Comparison of ENCODE assay signal across 9 cellular contexts in genomic region chr9:127926961-127927456, GRCh38. TPM values are rescaled to one million over a fixed set of nuclear protein-coding genes. Genes with fewer than 3 reads are reported as not detected.
DNase-seq lines count a peak whose midpoint lies in the region; ATAC-seq and TF ChIP-seq lines count a peak whose summit lies in the region.
"Had no signal": no experiment of that assay in that cellular context is flagged by ENCODE, and none has a peak within 500 bp of the region (broad histone marks: within the 10 kb centered on the region; RNA-seq: fewer than 3 reads in every experiment).

No MANE protein-coding gene starts in this region.

- H3K9me3 Mint-ChIP-seq in GM23338: no peaks in the 10 kb centered on the region

- peaks cover 19% of the 10 kb centered on the region for H3F3A ChIP-seq in GM23338 (replicated peaks; ENCODE audit: low read depth)

- H4K8ac ChIP-seq in mesendoderm (ENCODE audit: low read depth, low read length): no peak overlapping the region

- no peak overlapping the region for H3K23ac ChIP-seq in mesendoderm (ENCODE audit: low read length)

- no peak overlapping the region for H2BK5ac ChIP-seq in mesendoderm (ENCODE audit: low read length)

- H4K20me1 ChIP-seq in GM23338 (replicated peaks; ENCODE audit: insufficient read depth): peaks cover 12% of the 10 kb centered on the region; the same call in 1 of the 2 replicates

- H3K4me3 ChIP-seq in BJ (ENCODE audit: low read depth, low read length) (peak overlapping the region; percentile 23), GM23338 (peak overlapping the region; percentile 94), brain microvascular endothelial cell (ENCODE audit: low read depth, low read length) (peak overlapping the region; percentile 39), mesendoderm (ENCODE audit: low read length) (peak overlapping the region; percentile 60)

- peak; percentile 11 for ATAC-seq in GM23338

- H3K9me2 ChIP-seq in GM23338 (ENCODE audit: insufficient read depth): no peaks in the 10 kb centered on the region

- peak overlapping the region; percentile 59 for H3K56ac ChIP-seq in mesendoderm (ENCODE audit: low read length)

- H3K4me2 ChIP-seq in GM23338 (peak overlapping the region; percentile 95), mesendoderm (ENCODE audit: low read length) (peak overlapping the region; percentile 31)

- peaks cover 13% of the 10 kb centered on the region for H3K36me3 Mint-ChIP-seq in GM23338 (ENCODE audit: low read depth)

- no peaks in the 10 kb centered on the region for H3K79me1 ChIP-seq in mesendoderm (ENCODE audit: low read length)

- POLR2A ChIA-PET in BJ (lab: Charles Lee): no interaction called here

- peaks cover 29% of the 10 kb centered on the region for H3K27me3 Mint-ChIP-seq in GM23338 (ENCODE audit: insufficient read depth, low read depth, poor library complexity)

- H2AFZ ChIP-seq in GM23338: peak overlapping the region; percentile 96

- H3K36me3 ChIP-seq in BJ (ENCODE audit: control insufficient read depth, insufficient read depth, low read length) (no peaks in the 10 kb centered on the region), GM23338 (ENCODE audit: insufficient read depth) (no peaks in the 10 kb centered on the region), brain microvascular endothelial cell (replicated peaks) (no peaks in the 10 kb centered on the region), mesendoderm (ENCODE audit: control insufficient read depth, insufficient read depth, low read length) (no peaks in the 10 kb centered on the region)

- H3K4me1 Mint-ChIP-seq in GM23338: peaks cover 28% of the 10 kb centered on the region

- H3K27me3 ChIP-seq in BJ (ENCODE audit: control insufficient read depth, insufficient read depth, low read length) (no peaks in the 10 kb centered on the region), GM23338 (ENCODE audit: insufficient read depth) (peaks cover 11% of the 10 kb centered on the region), brain microvascular endothelial cell (replicated peaks) (no peaks in the 10 kb centered on the region), mesendoderm (ENCODE audit: insufficient read depth, low read length, poor library complexity) (no peaks in the 10 kb centered on the region)

- peak overlapping the region; percentile 71 for H3K9ac ChIP-seq in mesendoderm (ENCODE audit: low read length)

- no peak overlapping the region for H3K18ac ChIP-seq in mesendoderm (ENCODE audit: low read length)

- no CpG with 5 or more reads among the region's 37 CpGs for WGBS in mesendoderm (ENCODE audit: extremely low coverage, insufficient coverage, low lambda C conversion rate)

- H2BK15ac ChIP-seq in mesendoderm (replicated peaks; ENCODE audit: low read depth): no peak overlapping the region

- H2AK5ac ChIP-seq in mesendoderm (ENCODE audit: low read length): no peak overlapping the region

- H3K27ac ChIP-seq in GM23338 (ENCODE audit: low read depth): no peak overlapping the region
- H3K27ac ChIP-seq in brain microvascular endothelial cell: no peak overlapping the region
- no peak overlapping the region for H3K27ac ChIP-seq in mesendoderm (ENCODE audit: low read depth, low read length)

- H3K79me2 ChIP-seq in GM23338 (replicated peaks; ENCODE audit: insufficient read depth): no peaks in the 10 kb centered on the region
- no peaks in the 10 kb centered on the region for H3K79me2 ChIP-seq in mesendoderm (ENCODE audit: control insufficient read depth, insufficient read depth, low read length)

- no peak overlapping the region for H4K5ac ChIP-seq in mesendoderm (ENCODE audit: low read length)

- DNase-seq in BJ (ENCODE audit: low read depth) (no peak), GM23338 (ENCODE audit: low spot score) (peak; percentile 54), brain microvascular endothelial cell (no peak), mesendoderm (peak; percentile 56), medulla oblongata (ENCODE audit: extremely low spot score) (no peak), ACHN (no peak), hepatic stellate cell (ENCODE audit: low spot score) (no peak)
- no peak for DNase-seq in stimulated activated CD4-positive, alpha-beta T cell treated with anti-CD3 and anti-CD28 coated beads, Interleukin-2, amount 100 ng/mL, for 48 hours
- DNase-seq: dermis blood vessel endothelial cell had no signal

- in situ Hi-C loops in brain microvascular endothelial cell (cut with HindIII; ENCODE audit: low pct_ligation_motif_present, low sequenced_read_pairs) (no loop called here), ACHN (cut with HindIII; ENCODE audit: low pct_ligation_motif_present, low pct_unique_long_range_greater_than_20kb, low sequenced_read_pairs) (no loop called here)

- H2BK120ac ChIP-seq in mesendoderm (ENCODE audit: low read depth, low read length): no peak overlapping the region

- peak overlapping the region; percentile 94 for H3K27ac Mint-ChIP-seq in GM23338

- H3K4me1 ChIP-seq in GM23338 (ENCODE audit: insufficient read depth) (peaks cover 27% of the 10 kb centered on the region), mesendoderm (ENCODE audit: control insufficient read depth, low read depth, low read length) (peaks cover 9% of the 10 kb centered on the region)

- TF ChIP-seq CTCF in BJ (IDR thresholded peaks at IDR 0.05; ENCODE audit: insufficient read depth, low read depth, low read length) (no peak), GM23338 (conservative IDR thresholded peaks at IDR 0.05; ENCODE audit: low read depth in 2 of 2) (no peak), brain microvascular endothelial cell (IDR thresholded peaks at IDR 0.05; ENCODE audit: low read depth, low read length, missing control alignments) (no peak)

- H3K4ac ChIP-seq in mesendoderm (ENCODE audit: low read depth, low read length): no peak overlapping the region

- CTCF ChIA-PET in BJ (lab: Yijun Ruan, JAX): interaction anchor here (0.9 to 1.9 kb wide), 2 partner anchors 17 to 192 kb away, joined by 4 to 7 read pairs; partner anchors contain the start of gene TOR2A

- H3K4me3 Mint-ChIP-seq in GM23338: peak overlapping the region; percentile 91

TF ChIP-seq in GM23338, 12 proteins besides CTCF, POLR2A, EP300 and RAD21:
- TF ChIP-seq ETS1 (IDR thresholded peaks at IDR 0.05) (no peak), CREB1 (CRISPR knock-in tag; IDR thresholded peaks at IDR 0.05; ENCODE audit: low read depth) (peak; percentile 60)
TF ChIP-seq in GM23338: peak in this region for 1.

RNA-seq across cellular contexts. Expression of gene PIP5KL1, which starts 3.6 kb away (rescaled TPM):
- polyA plus RNA-seq in BJ (2011; rRNA removed) (1.9 and 2.3 TPM in 2 replicates), GM23338 (2016; fragmentation: Nextera tagmentation; extraction: Ambion mirVana) (19.5 and 25.1 TPM in 2 replicates)
- 0.98 and 1.1 TPM in 2 replicates for polyA minus RNA-seq in BJ (2011; rRNA and poly(A)+ RNA removed)
- total RNA-seq in GM23338 (2014; rRNA removed; shearing (Covaris generic)): 7.5 and 13.4 TPM in 2 replicates
- polyA plus RNA-seq in mesendoderm (2013, experiment 1 of 2): 4.1 TPM
- polyA plus RNA-seq in mesendoderm (2013, experiment 2 of 2): 3.5 TPM

RNA-seq across cellular contexts. Expression of gene ST6GALNAC4, which starts 10.2 kb away (rescaled TPM):
- polyA plus RNA-seq in BJ (2011; rRNA removed): 21.4 and 35.5 TPM in 2 replicates
- 20.2 and 28.6 TPM in 2 replicates for polyA minus RNA-seq in BJ (2011; rRNA and poly(A)+ RNA removed)
- 35.3 and 39.1 TPM in 2 replicates for total RNA-seq in GM23338 (2014; rRNA removed; shearing (Covaris generic))
- polyA plus RNA-seq in GM23338 (2016; fragmentation: Nextera tagmentation; extraction: Ambion mirVana): 7.9 and 8.1 TPM in 2 replicates
- polyA plus RNA-seq in mesendoderm (2013, experiment 1 of 2): 12.3 TPM
- polyA plus RNA-seq in mesendoderm (2013, experiment 2 of 2): 14.4 TPM

RNA-seq across cellular contexts. Expression of gene DPM2, which starts 10.6 kb away (rescaled TPM):
- polyA plus RNA-seq in BJ (2011; rRNA removed): 35.0 and 55.3 TPM in 2 replicates
- polyA minus RNA-seq in BJ (2011; rRNA and poly(A)+ RNA removed): 32.4 and 49.5 TPM in 2 replicates
- total RNA-seq in GM23338 (2014; rRNA removed; shearing (Covaris generic)): 29.0 and 36.6 TPM in 2 replicates
- polyA plus RNA-seq in GM23338 (2016; fragmentation: Nextera tagmentation; extraction: Ambion mirVana): 92.2 and 92.4 TPM in 2 replicates
- polyA plus RNA-seq in mesendoderm (2013, experiment 1 of 2): 31.9 TPM
- 33.2 TPM for polyA plus RNA-seq in mesendoderm (2013, experiment 2 of 2)

RNA-seq across cellular contexts. Expression of gene ST6GALNAC6, which starts 27.6 kb away (rescaled TPM):
- polyA plus RNA-seq in BJ (2011; rRNA removed) (48.5 and 78.3 TPM in 2 replicates), GM23338 (2016; fragmentation: Nextera tagmentation; extraction: Ambion mirVana) (20.7 and 21.5 TPM in 2 replicates)
- polyA minus RNA-seq in BJ (2011; rRNA and poly(A)+ RNA removed): 35.8 and 60.1 TPM in 2 replicates
- total RNA-seq in GM23338 (2014; rRNA removed; shearing (Covaris generic)): 39.2 and 46.3 TPM in 2 replicates
- 11.0 TPM for polyA plus RNA-seq in mesendoderm (2013, experiment 1 of 2)
- 11.5 TPM for polyA plus RNA-seq in mesendoderm (2013, experiment 2 of 2)

RNA-seq across cellular contexts. Expression of gene AK1, which starts 49.5 kb away (rescaled TPM):
- 65.1 and 102 TPM in 2 replicates for polyA plus RNA-seq in BJ (2011; rRNA removed)
- 4.2 and 8.3 TPM in 2 replicates for polyA minus RNA-seq in BJ (2011; rRNA and poly(A)+ RNA removed)
- 6.7 and 16.2 TPM in 2 replicates for total RNA-seq in GM23338 (2014; rRNA removed; shearing (Covaris generic))
- polyA plus RNA-seq in GM23338 (2016; fragmentation: Nextera tagmentation; extraction: Ambion mirVana): 35.5 and 36.3 TPM in 2 replicates
- polyA plus RNA-seq in mesendoderm (2013, experiment 1 of 2): 24.5 TPM
- polyA plus RNA-seq in mesendoderm (2013, experiment 2 of 2): 21.1 TPM

Comparison
In these comparisons a context has a peak if more than half of its experiments do, and no peak if none do; other contexts are left out.
1. DNase-seq: peak in GM23338 (single experiment) and mesendoderm (single experiment); none in BJ (single experiment), brain microvascular endothelial cell (single experiment), medulla oblongata (single experiment), ACHN (single experiment), stimulated activated CD4-positive, alpha-beta T cell treated with anti-CD3 and anti-CD28 coated beads, Interleukin-2, amount 100 ng/mL, for 48 hours (0 of 2) and hepatic stellate cell (single experiment).
2. H3K4me3 ChIP-seq: peak in every context shown above with its lines; median percentile 94 in GM23338; 60 in mesendoderm; 39 in brain microvascular endothelial cell; 23 in BJ.